Comparison of ENCODE assay signal across 17 cellular contexts in the genomic region with DNA sequence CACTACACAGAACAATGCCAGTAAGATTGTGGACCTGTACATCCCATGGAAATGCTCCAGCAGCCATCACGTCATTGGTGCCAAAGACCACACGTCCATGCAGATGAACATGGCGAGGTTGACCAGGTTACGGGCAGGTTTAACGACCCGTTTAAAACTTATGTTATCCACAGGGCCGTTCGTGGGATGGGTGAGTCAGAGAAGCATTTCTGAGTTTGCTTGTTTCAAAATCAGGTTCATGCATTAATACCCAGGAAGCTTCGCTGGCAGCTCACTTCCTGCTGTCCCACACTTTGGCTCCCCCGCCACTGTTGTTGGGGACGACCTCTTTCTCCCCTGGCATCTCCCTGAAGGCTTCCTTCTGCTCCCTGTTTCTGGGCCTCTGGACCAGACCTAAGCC.
DNase-seq lines count a peak whose midpoint lies in the region; ATAC-seq and TF ChIP-seq lines count a peak whose summit lies in the region.
"Had no signal": no experiment of that assay in that cellular context is flagged by ENCODE, and none has a peak within 500 bp of the region (broad histone marks: within the 10 kb centered on the region; RNA-seq: fewer than 3 reads in every experiment).

No MANE protein-coding gene starts in this region.

- no peak overlapping the region for H3K27ac ChIP-seq in osteoblast (ENCODE audit: low read depth, low read length)
- no peak overlapping the region for H3K27ac ChIP-seq in WERI-Rb-1
- H3K27ac ChIP-seq: left lung, psoas muscle had no signal

- no peaks in the 10 kb centered on the region for H4K20me1 ChIP-seq in osteoblast (ENCODE audit: insufficient read depth, low read length)

- TF ChIP-seq CTCF in osteoblast (IDR thresholded peaks at IDR 0.05; ENCODE audit: extremely low read depth, low read depth, low read length): no peak
- TF ChIP-seq CTCF in WERI-Rb-1 (IDR thresholded peaks at IDR 0.05; ENCODE audit: low read depth, low read length): no peak

- H3K27me3 ChIP-seq in osteoblast (ENCODE audit: insufficient read depth, low read length) (peaks cover 5% of the 10 kb centered on the region), WERI-Rb-1 (ENCODE audit: insufficient read depth, low read depth, severe bottlenecking) (no peaks in the 10 kb centered on the region)
- H3K27me3 ChIP-seq: BE2C, left lung had no signal

- H3K9me3 ChIP-seq in osteoblast (ENCODE audit: low read depth, low read length): no peaks in the 10 kb centered on the region
- no peaks in the 10 kb centered on the region for H3K9me3 ChIP-seq in WERI-Rb-1 (ENCODE audit: severe bottlenecking)
- H3K9me3 ChIP-seq: left lung, psoas muscle had no signal

- peaks cover 9% of the 10 kb centered on the region for H3K4me1 ChIP-seq in osteoblast (ENCODE audit: insufficient read depth, low read length)
- H3K4me1 ChIP-seq: psoas muscle had no signal

- H3K36me3 ChIP-seq in osteoblast (ENCODE audit: insufficient read depth, low read length): no peaks in the 10 kb centered on the region
- H3K36me3 ChIP-seq in WERI-Rb-1: no peaks in the 10 kb centered on the region
- H3K36me3 ChIP-seq: BE2C, left lung had no signal

- no peaks in the 10 kb centered on the region for H3K79me2 ChIP-seq in osteoblast (ENCODE audit: insufficient read depth, low read length)

- peak overlapping the region; percentile 66 for H2AFZ ChIP-seq in osteoblast (ENCODE audit: low read length)

- no peak for ATAC-seq in GM21381 (IDR thresholded peaks at IDR 0.05; ENCODE audit: unreplicated experiment)
- ATAC-seq in activated CD4-positive, CD25-positive, alpha-beta regulatory T cell treated with anti-CD3 and anti-CD28 coated beads, Interleukin-2, amount 50 U/mL, for 24 hours: no peak
- ATAC-seq: left lung, psoas muscle, T-helper 17 cell had no signal

- peak overlapping the region; percentile 9 for H3K4me2 ChIP-seq in osteoblast (ENCODE audit: insufficient read depth, low read length)

- DNase-seq in EH (ENCODE audit: low read depth) (peak; percentile 58), M059J (ENCODE audit: low read depth) (peak; percentile 85), astrocyte of the hippocampus (ENCODE audit: low read depth, low spot score) (peak; percentile 40), osteoblast (ENCODE audit: insufficient read length, low spot score, missing footprints) (no peak), NCI-H446 treated with DMSO at 0.1 percent for 48 hours (lab: John Stamatoyannopoulos, UW) (no peak), WERI-Rb-1 (no peak)
- DNase-seq: activated CD4-positive, alpha-beta T cell treated with anti-CD3 and anti-CD28 coated beads for 1 hour; activated T-cell treated with anti-CD3 and anti-CD28 coated beads, Interleukin-2, amount 50 U/mL, for 24 hours; BE2C; left lung; NCI-H1048; NCI-H774; psoas muscle; stimulated activated CD4-positive, alpha-beta T cell treated with anti-CD3 and anti-CD28 coated beads, Interleukin-2, amount 100 ng/mL, for 24 hours; T-helper 17 cell had no signal

- no peak overlapping the region for H3K4me3 ChIP-seq in osteoblast (ENCODE audit: insufficient read depth, low read length)
- no peak overlapping the region for H3K4me3 ChIP-seq in WERI-Rb-1 (ENCODE audit: low read depth, low read length)
- H3K4me3 ChIP-seq: left lung, psoas muscle had no signal

Comparison
In these comparisons a context has a peak if more than half of its experiments do, and no peak if none do; other contexts are left out.
1. DNase-seq: peak in EH (single experiment), M059J (single experiment) and astrocyte of the hippocampus (single experiment); none in osteoblast (single experiment), NCI-H446 treated with DMSO at 0.1 percent for 48 hours (single experiment) and WERI-Rb-1 (single experiment).